1 cellular context compared by ENCODE assay signal in the genomic region with DNA sequence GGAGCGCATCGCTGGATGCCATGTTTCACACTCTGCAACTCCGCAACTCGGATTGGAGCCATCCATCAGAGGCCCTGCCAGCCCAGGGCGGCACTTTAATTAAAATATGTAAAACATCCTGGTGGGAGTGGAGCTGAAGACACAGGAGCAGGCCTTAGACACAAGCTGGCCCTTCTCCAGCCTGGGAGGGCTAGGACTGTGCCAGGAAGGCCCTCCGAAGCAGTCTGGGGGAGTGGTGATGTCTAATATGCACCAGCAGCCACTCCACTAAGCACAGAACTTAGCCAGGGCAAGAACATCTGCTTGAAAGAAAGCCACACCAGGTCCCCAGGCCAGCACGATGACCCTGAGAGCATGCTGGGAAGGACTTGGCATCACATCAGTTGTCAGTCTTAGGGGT.
A peak's percentile ranks its signal among the peaks of the same experiment; 100 is the strongest.
TF ChIP-seq lines count a peak whose summit lies in the region.

No MANE protein-coding gene starts in this region.

TF ChIP-seq in HepG2, 621 proteins besides CTCF, POLR2A, EP300 and RAD21:
- no peak for TF ChIP-seq ZNF746 (CRISPR knock-in tag; IDR thresholded peaks at IDR 0.05)
- TF ChIP-seq FOXC1 (CRISPR knock-in tag; IDR thresholded peaks at IDR 0.05; ENCODE audit: borderline replicate concordance): 0 out of 2 replicates have a peak, but pooled peaks have one; percentile 30
- no peak for TF ChIP-seq RNF2 (conservative IDR thresholded peaks at IDR 0.05; ENCODE audit: low read depth)
- 0 out of 2 replicates have a peak, but pooled peaks have one; percentile 26 for TF ChIP-seq ZNF546 (CRISPR knock-in tag; conservative IDR thresholded peaks at IDR 0.05)
- TF ChIP-seq GPN1 (CRISPR knock-in tag; IDR thresholded peaks at IDR 0.05; ENCODE audit: borderline replicate concordance): no peak
- TF ChIP-seq, protein P1, sequence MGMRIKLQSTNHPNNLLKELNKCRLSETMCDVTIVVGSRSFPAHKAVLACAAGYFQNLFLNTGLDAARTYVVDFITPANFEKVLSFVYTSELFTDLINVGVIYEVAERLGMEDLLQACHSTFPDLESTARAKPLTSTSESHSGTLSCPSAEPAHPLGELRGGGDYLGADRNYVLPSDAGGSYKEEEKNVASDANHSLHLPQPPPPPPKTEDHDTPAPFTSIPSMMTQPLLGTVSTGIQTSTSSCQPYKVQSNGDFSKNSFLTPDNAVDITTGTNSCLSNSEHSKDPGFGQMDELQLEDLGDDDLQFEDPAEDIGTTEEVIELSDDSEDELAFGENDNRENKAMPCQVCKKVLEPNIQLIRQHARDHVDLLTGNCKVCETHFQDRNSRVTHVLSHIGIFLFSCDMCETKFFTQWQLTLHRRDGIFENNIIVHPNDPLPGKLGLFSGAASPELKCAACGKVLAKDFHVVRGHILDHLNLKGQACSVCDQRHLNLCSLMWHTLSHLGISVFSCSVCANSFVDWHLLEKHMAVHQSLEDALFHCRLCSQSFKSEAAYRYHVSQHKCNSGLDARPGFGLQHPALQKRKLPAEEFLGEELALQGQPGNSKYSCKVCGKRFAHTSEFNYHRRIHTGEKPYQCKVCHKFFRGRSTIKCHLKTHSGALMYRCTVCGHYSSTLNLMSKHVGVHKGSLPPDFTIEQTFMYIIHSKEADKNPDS (CRISPR knock-in tag; IDR thresholded peaks at IDR 0.05): 0 out of 2 replicates have a peak, but pooled peaks have one; percentile 31
- TF ChIP-seq, protein P2, sequence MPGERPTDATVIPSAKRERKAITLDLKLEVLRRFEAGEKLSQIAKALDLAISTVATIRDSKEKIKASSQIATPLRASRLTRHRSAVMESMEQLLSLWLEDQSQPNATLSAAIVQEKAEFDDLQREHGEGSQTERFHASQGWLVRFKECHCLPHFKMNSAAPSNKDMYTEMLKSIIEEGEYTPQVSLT (CRISPR knock-in tag; IDR thresholded peaks at IDR 0.05; ENCODE audit: borderline replicate concordance, low read depth): no peak
